ENCODE assay signal across 8 cellular contexts in the genomic region with DNA sequence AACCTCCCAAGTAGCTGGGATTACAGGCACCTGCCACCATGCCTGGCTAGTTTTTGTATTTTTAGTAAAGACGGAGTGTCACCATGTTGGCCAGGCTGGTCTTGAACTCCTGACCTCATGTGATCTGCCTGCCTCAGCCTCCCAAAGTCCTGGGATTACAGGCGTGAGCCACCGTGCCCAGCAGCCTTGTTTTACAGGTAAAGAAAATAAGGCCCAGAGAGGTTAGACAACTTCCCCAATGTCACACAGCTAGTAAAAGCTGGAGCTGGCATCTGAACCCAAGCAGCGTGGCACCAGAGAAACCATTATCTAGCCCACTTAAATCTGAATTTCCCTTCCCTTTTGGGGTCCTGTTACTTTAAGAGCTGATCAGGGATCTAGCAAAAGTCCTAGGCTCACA. TPM values are rescaled to one million over a fixed set of nuclear protein-coding genes. Genes with fewer than 3 reads are reported as not detected.
DNase-seq lines count a peak whose midpoint lies in the region; ATAC-seq and TF ChIP-seq lines count a peak whose summit lies in the region.
"Not testable (repeated sequence)": the region's sequence is repeated elsewhere in the genome, so short reads cannot be mapped to it uniquely, and the experiment has no call there.
"Had no signal": no experiment of that assay in that cellular context is flagged by ENCODE, and none has a peak within 500 bp of the region (broad histone marks: within the 10 kb centered on the region; RNA-seq: fewer than 3 reads in every experiment).

No MANE protein-coding gene starts in this region.

- not testable (repeated sequence) for DNase-seq in ascending aorta (ENCODE audit: low spot score in 2 of 2); right atrium auricular region (ENCODE audit: low spot score); lower lobe of right lung; psoas muscle; suprapubic skin (ENCODE audit: low spot score in 2 of 2); uterus

- not testable (repeated sequence) for TF ChIP-seq POLR2A in suprapubic skin (IDR thresholded peaks at IDR 0.05); uterus (IDR thresholded peaks at IDR 0.05)

- H3K27me3 ChIP-seq in ascending aorta; esophagus (ENCODE audit: control insufficient read depth in 1 of 2, insufficient read depth in 2 of 2, low read length in 2 of 2); right atrium auricular region; lower lobe of right lung (ENCODE audit: low read depth); psoas muscle (ENCODE audit: insufficient read depth in 3 of 3, low read length in 2 of 3); suprapubic skin; uterus: not testable (repeated sequence)

- peak overlapping the region; percentile 27 to 37 for H3K4me3 ChIP-seq in ascending aorta
- not testable (repeated sequence) for H3K4me3 ChIP-seq in esophagus (ENCODE audit: low read depth in 1 of 2, low read length in 2 of 2); suprapubic skin; uterus
- peak overlapping the region in 1 of 2 donors; percentile 30 for H3K4me3 ChIP-seq in right atrium auricular region
- H3K4me3 ChIP-seq in lower lobe of right lung, result peak overlapping the region; percentile 37
- peak overlapping the region; percentile 57 for H3K4me3 ChIP-seq in psoas muscle

- H3K27ac ChIP-seq in ascending aorta (peak overlapping the region; percentile 79 to 93), esophagus (ENCODE audit: low read depth in 2 of 2, low read length in 1 of 2) (peak overlapping the region; percentile 8 to 54), right atrium auricular region (peak overlapping the region; percentile 90 to 96), lower lobe of right lung (peak overlapping the region; percentile 86), psoas muscle (peak overlapping the region; percentile 96), suprapubic skin (peak overlapping the region; percentile 86), uterus (peak overlapping the region; percentile 69 to 74)

- H3K9me3 ChIP-seq in ascending aorta; esophagus (ENCODE audit: control insufficient read depth in 2 of 2, insufficient read depth in 1 of 2, low read depth in 1 of 2, low read length in 1 of 2); lower lobe of right lung; psoas muscle; suprapubic skin; uterus: not testable (repeated sequence)
- peaks cover 0 to 11% of the 10 kb centered on the region in 2 donors for H3K9me3 ChIP-seq in right atrium auricular region

- not testable (repeated sequence) for H3K36me3 ChIP-seq in ascending aorta; right atrium auricular region; lower lobe of right lung; psoas muscle (ENCODE audit: insufficient read depth in 1 of 2, low read depth in 1 of 2); suprapubic skin; uterus
- peaks cover 0 to 14% of the 10 kb centered on the region in 2 donors for H3K36me3 ChIP-seq in esophagus (ENCODE audit: control insufficient read depth in 2 of 2, insufficient read depth in 2 of 2, low read length in 1 of 2)

- intact Hi-C loops in ascending aorta (cut with DNase I) (loop anchor here (2.0 to 5.0 kb wide), 3 partner anchors 37 to 358 kb away; partner anchors contain the start of gene NUBP1), psoas muscle (cut with DNase I) (loop anchor here in 1 of 2 donors (2.0 to 5.0 kb wide), 2 partner anchors 15 to 268 kb away; no protein-coding TSS in a partner anchor)
- intact Hi-C loops in lower lobe of right lung (cut with DNase I); uterus (cut with DNase I; ENCODE audit: low total_unique reads): not testable (repeated sequence)

- H3K4me1 ChIP-seq in ascending aorta (peaks cover 12 to 61% of the 10 kb centered on the region in 2 donors), esophagus (ENCODE audit: control insufficient read depth in 2 of 2, insufficient read depth in 2 of 2, low read length in 1 of 2) (peaks cover 0 to 13% of the 10 kb centered on the region in 2 donors), right atrium auricular region (peaks cover 0 to 90% of the 10 kb centered on the region in 2 donors), lower lobe of right lung (peaks cover 79% of the 10 kb centered on the region), psoas muscle (peaks cover 56% of the 10 kb centered on the region), suprapubic skin (peaks cover 43% of the 10 kb centered on the region)
- H3K4me1 ChIP-seq in uterus, result not testable (repeated sequence)

- WGBS in esophagus, 2 donors, result 84 to 91% methylated on average over 4 of the region's 4 CpGs
- WGBS in psoas muscle, 3 donors, result 65 to 85% (median 74%) methylated on average over 4 of the region's 4 CpGs
- 86% methylated on average over 4 of the region's 4 CpGs for WGBS in suprapubic skin

- TF ChIP-seq EP300 in suprapubic skin (IDR thresholded peaks at IDR 0.05), result not testable (repeated sequence)

- not testable (repeated sequence) for TF ChIP-seq CTCF in ascending aorta (IDR thresholded peaks at IDR 0.05); right atrium auricular region (IDR thresholded peaks at IDR 0.05); lower lobe of right lung (IDR thresholded peaks at IDR 0.05); psoas muscle (IDR thresholded peaks at IDR 0.05); suprapubic skin (IDR thresholded peaks at IDR 0.05); uterus (IDR thresholded peaks at IDR 0.05)

- not testable (repeated sequence) for ATAC-seq in lower lobe of right lung, psoas muscle

RNA-seq across cellular contexts. Expression of gene EMP2, which starts 20.6 kb away (rescaled TPM):
- total RNA-seq in ascending aorta, result 49.2 TPM
- 10 to 100 TPM; 68.6 to 90.9 TPM for polyA plus RNA-seq in esophagus
- total RNA-seq in right atrium auricular region, result 10 to 100 TPM; 40.3 to 66.8 TPM
- total RNA-seq in lower lobe of right lung, result 518 TPM
- 10 to 100 TPM; 11.0 to 25.4 (median 17.7) TPM for total RNA-seq in psoas muscle
- polyA plus RNA-seq in psoas muscle, result 10 to 100 TPM in 1 of 3 donors, 1 to 10 TPM in 2; 8.0 to 22.8 (median 9.9) TPM
- 100 to 1,000 TPM in 3 of 4 donors, 10 to 100 TPM in 1; 91.6 to 187 (median 139) TPM for total RNA-seq in suprapubic skin
- total RNA-seq in uterus, result 10 to 100 TPM; 16.4 to 88.3 (median 32.1) TPM
- total RNA-seq: CD8-positive, alpha-beta memory T cell had no signal
- polyA plus RNA-seq: CD8-positive, alpha-beta memory T cell had no signal

Comparison
In these comparisons a context has a peak if more than half of its experiments do, and no peak if none do; other contexts are left out.
1. H3K27ac ChIP-seq: peak in every context shown above with its lines; median percentile 96 in psoas muscle; 93 in right atrium auricular region; 86 in ascending aorta; 86 in lower lobe of right lung; 86 in suprapubic skin; 72 in uterus; 31 in esophagus.